ENCODE assay signal across 22 cellular contexts in genomic region chr21:45920824-45921600, GRCh38.
"Had no signal": no experiment of that assay in that cellular context is flagged by ENCODE, and none has a peak within 500 bp of the region (broad histone marks: within the 10 kb centered on the region; RNA-seq: fewer than 3 reads in every experiment).

No MANE protein-coding gene starts in this region.

- H3K9me3 ChIP-seq: body of pancreas, lower lobe of right lung, thoracic aorta had no signal

- H3K27me3 ChIP-seq: body of pancreas, neural progenitor cell had no signal

- ATAC-seq: activated CD4-positive, alpha-beta T cell treated with anti-CD3 and anti-CD28 coated beads for 36 hours; activated CD8-positive, alpha-beta memory T cell treated with anti-CD3 and anti-CD28 coated beads, Interleukin-2, amount 10 ng/mL, durations not matched to agents 7 days and 5 days; activated CD8-positive, alpha-beta T cell treated with anti-CD3 and anti-CD28 coated beads, Interleukin-2, amount 10 ng/mL, durations not matched to agents 7 days and 5 days; activated naive CD4-positive, alpha-beta T cell treated with anti-CD3 and anti-CD28 coated beads, Interleukin-2, amount 50 U/mL, for 72 hours; body of pancreas; left lung; lower lobe of right lung; natural killer cell; right cardiac atrium; stimulated activated naive CD8-positive, alpha-beta T cell treated with anti-CD3 and anti-CD28 coated beads, Interleukin-15, Interleukin-2, amounts not matched to agents 100 U/mL and 50 U/mL, for 24 hours; T-cell had no signal

- H3K36me3 ChIP-seq: left lung, lower lobe of right lung, neural progenitor cell, thoracic aorta had no signal

- H3K9ac ChIP-seq: neural progenitor cell had no signal

- H3K4me2 ChIP-seq: neural progenitor cell had no signal

- DNase-seq: activated CD4-positive, alpha-beta T cell treated with anti-CD3 and anti-CD28 coated beads for 36 hours; activated CD4-positive, CD25-positive, alpha-beta regulatory T cell; activated CD8-positive, alpha-beta memory T cell treated with anti-CD3 and anti-CD28 coated beads, Interleukin-2, amount 10 ng/mL, durations not matched to agents 7 days and 5 days; activated CD8-positive, alpha-beta T cell treated with anti-CD3 and anti-CD28 coated beads, Interleukin-2, amount 10 ng/mL, durations not matched to agents 7 days and 5 days; activated naive CD4-positive, alpha-beta T cell; activated T-cell treated with anti-CD3 and anti-CD28 coated beads, Interleukin-2, amount 50 U/mL, for 48 hours; aorta; body of pancreas; effector CD8-positive, alpha-beta T cell; lower lobe of right lung; mesenchymal stem cell; natural killer cell; occipital lobe; stimulated activated CD4-positive, alpha-beta T cell treated with anti-CD3 and anti-CD28 coated beads, Interleukin-4, amount 100 ng/mL, for 1 hour; stimulated activated naive CD8-positive, alpha-beta T cell treated with anti-CD3 and anti-CD28 coated beads, Interleukin-15, Interleukin-2, amounts not matched to agents 100 U/mL and 50 U/mL, for 24 hours; T-cell; trophoblast cell had no signal

- H3K4me1 ChIP-seq: body of pancreas, left lung, lower lobe of right lung, neural progenitor cell had no signal

- H2AFZ ChIP-seq: neural progenitor cell had no signal

- H3K27ac ChIP-seq: body of pancreas, left lung, lower lobe of right lung, neural progenitor cell, thoracic aorta had no signal

- H3K4me3 ChIP-seq: body of pancreas, left lung, lower lobe of right lung, neural progenitor cell, thoracic aorta had no signal
